ENCODE assay signal across 8 cellular contexts in genomic region chr9:126611592-126612328, GRCh38. TPM values are rescaled to one million over a fixed set of nuclear protein-coding genes. Genes with fewer than 3 reads are reported as not detected.
A peak's percentile ranks its signal among the peaks of the same experiment; 100 is the strongest.
DNase-seq lines count a peak whose midpoint lies in the region; ATAC-seq and TF ChIP-seq lines count a peak whose summit lies in the region.

No MANE protein-coding gene starts in this region.

- peaks cover 74% of the 10 kb centered on the region for H3K27me3 Mint-ChIP-seq in CD4-positive, alpha-beta T cell
- H3K27me3 Mint-ChIP-seq in activated T-cell treated with anti-CD3 and anti-CD28 coated beads, Interleukin-2, amount 50 U/mL, for 4 hours (ENCODE audit: low read depth) = peaks cover 78% of the 10 kb centered on the region
- H3K27me3 Mint-ChIP-seq in natural killer cell treated with Interleukin-12 subunit alpha and Interleukin-12 subunit beta and Interleukin-15 and Interleukin-18, amount 100 ng/mL, for 72 hours = peaks cover 29 to 36% of the 10 kb centered on the region in 2 donors
- H3K27me3 Mint-ChIP-seq in stimulated activated naive B cell treated with anti-CD40 and anti-IgM and Interleukin-4, amounts not matched to agents 10 μg/mL and 1 μg/mL and 100 μg/mL, for 72 hours = peaks cover 63 to 90% of the 10 kb centered on the region in 2 donors

- no peak overlapping the region for H3K27ac Mint-ChIP-seq in CD4-positive, alpha-beta T cell
- no peak overlapping the region for H3K27ac Mint-ChIP-seq in natural killer cell treated with Interleukin-12 subunit alpha and Interleukin-12 subunit beta and Interleukin-15 and Interleukin-18, amount 100 ng/mL, for 72 hours
- peak overlapping the region; percentile 90 for H3K27ac Mint-ChIP-seq in stimulated activated naive B cell treated with anti-CD40 and anti-IgM and Interleukin-4, amounts not matched to agents 10 μg/mL and 1 μg/mL and 100 μg/mL, for 72 hours

- H3K79me2 ChIP-seq in OCI-LY3 (ENCODE audit: low read length) = no peaks in the 10 kb centered on the region

- no peak overlapping the region for H3K9ac ChIP-seq in OCI-LY3 (ENCODE audit: low read length)

- intact Hi-C loops in CD4-positive, alpha-beta T cell (cut with DNase I, micrococcal nuclease) = loop anchor here (1.0 to 10.0 kb wide), 3 partner anchors 83 to 171 kb away; no protein-coding TSS in a partner anchor
- intact Hi-C loops in esophagus squamous epithelium (cut with DNase I) = loop anchor here (5.0 kb wide), 1 partner anchor 171 kb away; no protein-coding TSS in a partner anchor

- H3K36me3 ChIP-seq in OCI-LY3 (replicated peaks; ENCODE audit: low read depth, low read length) (no peaks in the 10 kb centered on the region), esophagus squamous epithelium (no peaks in the 10 kb centered on the region)

- peaks cover 12% of the 10 kb centered on the region for H3K4me1 Mint-ChIP-seq in CD4-positive, alpha-beta T cell (ENCODE audit: low read depth)
- H3K4me1 Mint-ChIP-seq in activated T-cell treated with anti-CD3 and anti-CD28 coated beads, Interleukin-2, amount 50 U/mL, for 4 hours (ENCODE audit: low read depth) = peaks cover 21% of the 10 kb centered on the region
- peaks cover 11 to 13% of the 10 kb centered on the region in 2 donors for H3K4me1 Mint-ChIP-seq in natural killer cell treated with Interleukin-12 subunit alpha and Interleukin-12 subunit beta and Interleukin-15 and Interleukin-18, amount 100 ng/mL, for 72 hours (ENCODE audit: low read depth in 2 of 2)
- peaks cover 22 to 45% of the 10 kb centered on the region in 2 donors for H3K4me1 Mint-ChIP-seq in stimulated activated naive B cell treated with anti-CD40 and anti-IgM and Interleukin-4, amounts not matched to agents 10 μg/mL and 1 μg/mL and 100 μg/mL, for 72 hours

- H2AFZ ChIP-seq in OCI-LY3 (ENCODE audit: low read depth, low read length) = no peak overlapping the region

- H3K4me2 ChIP-seq in OCI-LY3 (ENCODE audit: low read length) = peak overlapping the region; percentile 24; the same call in 1 of the 2 replicates

- no peak overlapping the region for H3K4me3 ChIP-seq in OCI-LY3 (ENCODE audit: low read length)
- peak overlapping the region in 2 of 4 donors; percentile 36 to 61 for H3K4me3 ChIP-seq in esophagus squamous epithelium

- no peaks in the 10 kb centered on the region for H3K36me3 Mint-ChIP-seq in CD4-positive, alpha-beta T cell (ENCODE audit: low read depth)
- no peaks in the 10 kb centered on the region for H3K36me3 Mint-ChIP-seq in activated T-cell treated with anti-CD3 and anti-CD28 coated beads, Interleukin-2, amount 50 U/mL, for 4 hours (ENCODE audit: insufficient read depth)
- H3K36me3 Mint-ChIP-seq in natural killer cell treated with Interleukin-12 subunit alpha and Interleukin-12 subunit beta and Interleukin-15 and Interleukin-18, amount 100 ng/mL, for 72 hours = peaks cover 6% of the 10 kb centered on the region
- H3K36me3 Mint-ChIP-seq in stimulated activated naive B cell treated with anti-CD40 and anti-IgM and Interleukin-4, amounts not matched to agents 10 μg/mL and 1 μg/mL and 100 μg/mL, for 72 hours = peaks cover 0 to 3% of the 10 kb centered on the region in 2 donors

- POLR2A ChIA-PET in CD4-positive, alpha-beta T cell (lab: Charles Lee) = no interaction called here

- H3K9me3 ChIP-seq in CD4-positive, alpha-beta T cell (ENCODE audit: control insufficient read depth, low read length) = no peaks in the 10 kb centered on the region
- H3K9me3 ChIP-seq in OCI-LY3 (ENCODE audit: insufficient read depth, low read length) (no peaks in the 10 kb centered on the region), esophagus squamous epithelium (no peaks in the 10 kb centered on the region)

- peaks cover 83% of the 10 kb centered on the region for H3K27me3 ChIP-seq in CD4-positive, alpha-beta T cell (ENCODE audit: control insufficient read depth, insufficient read depth, low read length)
- no peaks in the 10 kb centered on the region for H3K27me3 ChIP-seq in OCI-LY3 (ENCODE audit: low read depth, low read length)
- H3K27me3 ChIP-seq in esophagus squamous epithelium = peaks cover 32 to 99% (median 38%) of the 10 kb centered on the region in 4 donors

- H4K20me1 ChIP-seq in OCI-LY3 (ENCODE audit: insufficient read depth, low read length) = no peaks in the 10 kb centered on the region

- no peak for TF ChIP-seq POLR2A in esophagus squamous epithelium (IDR thresholded peaks at IDR 0.05)

- H3K27ac ChIP-seq in CD4-positive, alpha-beta T cell (ENCODE audit: low read depth, low read length) = no peak overlapping the region
- H3K27ac ChIP-seq in OCI-LY3 (ENCODE audit: low read length) = no peak overlapping the region
- no peak overlapping the region for H3K27ac ChIP-seq in esophagus squamous epithelium

- CTCF ChIA-PET in CD4-positive, alpha-beta T cell (lab: Charles Lee) = no interaction called here

- no peaks in the 10 kb centered on the region for H3K9me3 Mint-ChIP-seq in CD4-positive, alpha-beta T cell
- no peaks in the 10 kb centered on the region for H3K9me3 Mint-ChIP-seq in activated T-cell treated with anti-CD3 and anti-CD28 coated beads, Interleukin-2, amount 50 U/mL, for 4 hours
- no peaks in the 10 kb centered on the region for H3K9me3 Mint-ChIP-seq in natural killer cell treated with Interleukin-12 subunit alpha and Interleukin-12 subunit beta and Interleukin-15 and Interleukin-18, amount 100 ng/mL, for 72 hours
- no peaks in the 10 kb centered on the region for H3K9me3 Mint-ChIP-seq in stimulated activated naive B cell treated with anti-CD40 and anti-IgM and Interleukin-4, amounts not matched to agents 10 μg/mL and 1 μg/mL and 100 μg/mL, for 72 hours

- DNase-seq in CD4-positive, alpha-beta T cell = peak; percentile 40 to 72 (median 57)
- peak; percentile 61 for DNase-seq in activated T-cell treated with anti-CD3 and anti-CD28 coated beads, Interleukin-2, amount 50 U/mL, for 4 hours
- DNase-seq in esophagus squamous epithelium (lab: John Stamatoyannopoulos, UW) = no peak
- peak; percentile 74 for DNase-seq in natural killer cell treated with Interleukin-12 subunit alpha and Interleukin-12 subunit beta and Interleukin-15 and Interleukin-18, amount 100 ng/mL, for 72 hours (ENCODE audit: low spot score)
- peak; percentile 66 for DNase-seq in stimulated activated naive B cell treated with anti-CD40 and anti-IgM and Interleukin-4, amounts not matched to agents 10 μg/mL and 1 μg/mL and 100 μg/mL, for 72 hours

- peak; percentile 74 for TF ChIP-seq CTCF in CD4-positive, alpha-beta T cell (IDR thresholded peaks at IDR 0.05)
- TF ChIP-seq CTCF in OCI-LY3 (IDR thresholded peaks at IDR 0.05; ENCODE audit: low read depth, low read length) = peak; percentile 54
- TF ChIP-seq CTCF in esophagus squamous epithelium (IDR thresholded peaks at IDR 0.05) = peak; percentile 74 to 85 (median 84)

- peak; percentile 73 for ATAC-seq in CD4-positive, alpha-beta T cell (ENCODE audit: poor library complexity)
- peak; percentile 50 for ATAC-seq in HG03432 (IDR thresholded peaks at IDR 0.05; ENCODE audit: unreplicated experiment)
- peak; percentile 78 to 79 for ATAC-seq in activated T-cell treated with anti-CD3 and anti-CD28 coated beads, Interleukin-2, amount 50 U/mL, for 4 hours
- peak; percentile 69 to 83 for ATAC-seq in natural killer cell treated with Interleukin-12 subunit alpha and Interleukin-12 subunit beta and Interleukin-15 and Interleukin-18, amount 100 ng/mL, for 72 hours
- ATAC-seq in stimulated activated naive B cell treated with anti-CD40 and anti-IgM and Interleukin-4, amounts not matched to agents 10 μg/mL and 1 μg/mL and 100 μg/mL, for 72 hours (replicated peaks) = peak; percentile 77 to 83
- no peak for ATAC-seq in GM18517 (IDR thresholded peaks at IDR 0.05; ENCODE audit: unreplicated experiment)

- peak overlapping the region; percentile 59 for H3K4me3 Mint-ChIP-seq in CD4-positive, alpha-beta T cell
- peak overlapping the region; percentile 64 for H3K4me3 Mint-ChIP-seq in activated T-cell treated with anti-CD3 and anti-CD28 coated beads, Interleukin-2, amount 50 U/mL, for 4 hours
- H3K4me3 Mint-ChIP-seq in natural killer cell treated with Interleukin-12 subunit alpha and Interleukin-12 subunit beta and Interleukin-15 and Interleukin-18, amount 100 ng/mL, for 72 hours = peak overlapping the region; percentile 68
- H3K4me3 Mint-ChIP-seq in stimulated activated naive B cell treated with anti-CD40 and anti-IgM and Interleukin-4, amounts not matched to agents 10 μg/mL and 1 μg/mL and 100 μg/mL, for 72 hours = peak overlapping the region; percentile 62 to 76

- H3K4me1 ChIP-seq in OCI-LY3 (ENCODE audit: low read length) (no peaks in the 10 kb centered on the region), esophagus squamous epithelium (peaks cover 30 to 53% (median 40%) of the 10 kb centered on the region in 3 donors)

- WGBS in esophagus squamous epithelium, 2 donors = 2 to 3% methylated on average over 8 to 18 of the region's 43 CpGs

RNA-seq across cellular contexts. Expression of gene LMX1B, which starts 2.0 kb away (rescaled TPM):
- total RNA-seq in CD4-positive, alpha-beta T cell = not detected
- not detected for total RNA-seq in activated T-cell treated with anti-CD3 and anti-CD28 coated beads, Interleukin-2, amount 50 U/mL, for 4 hours
- under 1 TPM in 1 of 4 donors, not detected in 3; 0.23 TPM for total RNA-seq in esophagus squamous epithelium
- not detected for total RNA-seq in natural killer cell treated with Interleukin-12 subunit alpha and Interleukin-12 subunit beta and Interleukin-15 and Interleukin-18, amount 100 ng/mL, for 72 hours
